In genomic region chr5:154421868-154422267, GRCh38 we compare ENCODE assay signal across 8 cellular contexts. TPM values are rescaled to one million over a fixed set of nuclear protein-coding genes. Genes with fewer than 3 reads are reported as not detected.
DNase-seq lines count a peak whose midpoint lies in the region; ATAC-seq and TF ChIP-seq lines count a peak whose summit lies in the region.
"Had no signal": no experiment of that assay in that cellular context is flagged by ENCODE, and none has a peak within 500 bp of the region (broad histone marks: within the 10 kb centered on the region; RNA-seq: fewer than 3 reads in every experiment).

No MANE protein-coding gene starts in this region.

- peaks cover 14% of the 10 kb centered on the region; the same call in 1 of the 2 replicates for H3K36me3 Mint-ChIP-seq in HFFc6 (ENCODE audit: low read depth)
- peaks cover 31% of the 10 kb centered on the region for H3K36me3 Mint-ChIP-seq in activated naive CD8-positive, alpha-beta T cell treated with anti-CD3 and anti-CD28 coated beads for 36 hours

- peak; percentile 43 for TF ChIP-seq CTCF in GM10248 (IDR thresholded peaks at IDR 0.05; ENCODE audit: control extremely low read depth, extremely low read depth, low read depth, missing control alignments)
- peak; percentile 75 for TF ChIP-seq CTCF in HFFc6 (IDR thresholded peaks at IDR 0.05)
- TF ChIP-seq CTCF in liver (IDR thresholded peaks at IDR 0.05; ENCODE audit: low read depth, low read length, missing input control), result no peak

- peak; percentile 33 to 67 for TF ChIP-seq RAD21 in liver (IDR thresholded peaks at IDR 0.05)

- no peak for DNase-seq in GM10248 (ENCODE audit: extremely low spot score)
- no peak for DNase-seq in HFFc6
- peak; percentile 10 for DNase-seq in activated naive CD8-positive, alpha-beta T cell treated with anti-CD3 and anti-CD28 coated beads for 36 hours
- DNase-seq in UCSD-AML1 (lab: John Stamatoyannopoulos, UW; ENCODE audit: unreplicated experiment), result no peak
- DNase-seq in C1 segment of cervical spinal cord (lab: John Stamatoyannopoulos, UW), result no peak

- peaks cover 0 to 7% (median 4%) of the 10 kb centered on the region in 4 donors for H3K36me3 ChIP-seq in liver (ENCODE audit: control insufficient read depth in 4 of 4, insufficient read depth in 3 of 4, low read depth in 1 of 4, low read length in 3 of 4)

- peaks cover 0 to 4% (median 2%) of the 10 kb centered on the region in 4 donors for H3K4me1 ChIP-seq in liver (ENCODE audit: control insufficient read depth in 4 of 4, insufficient read depth in 4 of 4, low read length in 3 of 4)

- H3K4me1 Mint-ChIP-seq in HFFc6 (ENCODE audit: low read depth), result peaks cover 13% of the 10 kb centered on the region
- H3K4me1 Mint-ChIP-seq in activated naive CD8-positive, alpha-beta T cell treated with anti-CD3 and anti-CD28 coated beads for 36 hours, result peaks cover 5% of the 10 kb centered on the region

- no peak overlapping the region for H3K4me3 Mint-ChIP-seq in HFFc6
- H3K4me3 Mint-ChIP-seq in activated naive CD8-positive, alpha-beta T cell treated with anti-CD3 and anti-CD28 coated beads for 36 hours, result no peak overlapping the region

- POLR2A ChIA-PET in GM10248 (lab: Yijun Ruan, JAX), result no interaction called here

- 86% methylated on average over 1 of the region's 1 CpG for WGBS in liver

- H3K9ac ChIP-seq in liver (ENCODE audit: low read depth in 1 of 2, low read length in 2 of 2), result no peak overlapping the region

- no peak for ATAC-seq in GM19463 (IDR thresholded peaks at IDR 0.05; ENCODE audit: unreplicated experiment)

- no peaks in the 10 kb centered on the region for H3K27me3 ChIP-seq in liver (ENCODE audit: control insufficient read depth in 4 of 4, insufficient read depth in 4 of 4, low read length in 3 of 4)

- H3K4me3 ChIP-seq in liver (ENCODE audit: low read depth in 1 of 3, low read length in 3 of 3), result no peak overlapping the region
- H3K4me3 ChIP-seq: lung had no signal

- H3K9me3 Mint-ChIP-seq in HFFc6, result no peaks in the 10 kb centered on the region
- H3K9me3 Mint-ChIP-seq in activated naive CD8-positive, alpha-beta T cell treated with anti-CD3 and anti-CD28 coated beads for 36 hours, result peaks cover 9% of the 10 kb centered on the region

- H3K27ac ChIP-seq in liver (ENCODE audit: low read depth in 1 of 2, low read length in 2 of 2), result no peak overlapping the region

- H3K27ac Mint-ChIP-seq in HFFc6, result no peak overlapping the region
- no peak overlapping the region for H3K27ac Mint-ChIP-seq in activated naive CD8-positive, alpha-beta T cell treated with anti-CD3 and anti-CD28 coated beads for 36 hours

- CTCF ChIA-PET in GM10248 (lab: Yijun Ruan, JAX), result interaction anchor here (0.8 to 10.3 kb wide), 20 partner anchors 10 to 781 kb away, joined by 3 to 61 read pairs (median 4); partner anchors contain the start of gene GALNT10

- no peaks in the 10 kb centered on the region for H3K9me3 ChIP-seq in liver (ENCODE audit: control insufficient read depth in 4 of 4, low read length in 3 of 4)

- peaks cover 3% of the 10 kb centered on the region; the same call in 1 of the 2 replicates for H3K27me3 Mint-ChIP-seq in HFFc6 (ENCODE audit: insufficient read depth)
- no peaks in the 10 kb centered on the region for H3K27me3 Mint-ChIP-seq in activated naive CD8-positive, alpha-beta T cell treated with anti-CD3 and anti-CD28 coated beads for 36 hours

TF ChIP-seq in liver, 16 proteins besides CTCF, POLR2A, EP300 and RAD21:
- TF ChIP-seq MAX (IDR thresholded peaks at IDR 0.05) (no peak), JUND (IDR thresholded peaks at IDR 0.05) (no peak), ZBTB33 (IDR thresholded peaks at IDR 0.05) (no peak), GABPA (IDR thresholded peaks at IDR 0.05 in 1 of 2, conservative IDR thresholded peaks at IDR 0.05 in 1 of 2) (no peak), YY1 (IDR thresholded peaks at IDR 0.05) (no peak), ATF3 (IDR thresholded peaks at IDR 0.05) (no peak), NR2F2 (IDR thresholded peaks at IDR 0.05) (no peak), REST (IDR thresholded peaks at IDR 0.05) (no peak), FOXA2 (IDR thresholded peaks at IDR 0.05) (no peak), EGR1 (IDR thresholded peaks at IDR 0.05; ENCODE audit: low read depth in 2 of 2) (no peak), HNF4G (IDR thresholded peaks at IDR 0.05) (no peak), RXRA (IDR thresholded peaks at IDR 0.05) (no peak), FOXA1 (IDR thresholded peaks at IDR 0.05) (no peak), SP1 (IDR thresholded peaks at IDR 0.05) (no peak), HNF4A (conservative IDR thresholded peaks at IDR 0.05) (no peak), TAF1 (conservative IDR thresholded peaks at IDR 0.05) (no peak)

RNA-seq across cellular contexts. Expression of gene SAP30L, which starts 23.9 kb away (rescaled TPM):
- total RNA-seq in HFFc6 (2021; fragmentation: NEBNext Ultra II Directional; extraction: Animal tissue kit (Norgen Biotek cat#: 25700)), result 10 to 100 TPM; 23.3 to 31.5 (median 28.1) TPM
- total RNA-seq in activated naive CD8-positive, alpha-beta T cell treated with anti-CD3 and anti-CD28 coated beads for 36 hours, result 10 to 100 TPM; 24.8 to 25.8 TPM
- 10 to 100 TPM in 1 of 2 donors, 1 to 10 TPM in 1; 9.5 to 11.1 TPM for total RNA-seq in liver
- 1 to 10 TPM; 6.3 to 7.7 TPM for polyA plus RNA-seq in liver

RNA-seq across cellular contexts. Expression of gene HAND1, which starts 56.2 kb away (rescaled TPM):
- not detected for total RNA-seq in HFFc6 (2021; fragmentation: NEBNext Ultra II Directional; extraction: Animal tissue kit (Norgen Biotek cat#: 25700))
- not detected for total RNA-seq in activated naive CD8-positive, alpha-beta T cell treated with anti-CD3 and anti-CD28 coated beads for 36 hours
- total RNA-seq in liver, result not detected
- not detected for polyA plus RNA-seq in liver
